In the genomic region with DNA sequence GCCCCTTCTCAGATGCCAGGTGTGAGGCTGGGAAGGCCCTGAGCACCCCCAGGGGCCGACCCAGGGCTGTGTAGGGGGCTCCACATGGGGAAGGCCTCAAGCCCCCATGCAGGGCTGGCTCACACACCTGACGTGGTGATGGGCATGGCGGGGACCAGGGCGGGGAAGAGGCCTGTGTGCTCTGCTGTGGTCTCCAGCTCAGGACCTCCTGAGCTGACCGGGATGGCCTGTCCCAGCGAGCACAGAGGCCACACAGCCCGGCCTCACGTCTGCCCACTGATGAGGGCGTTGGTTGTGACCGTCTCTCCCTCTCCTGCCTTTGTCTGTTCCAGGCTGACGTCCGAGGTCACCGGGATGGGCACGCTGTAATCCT, we compare ENCODE assay signal across 21 cellular contexts. TPM values are rescaled to one million over a fixed set of nuclear protein-coding genes. Genes with fewer than 3 reads are reported as not detected.
"Had no signal": no experiment of that assay in that cellular context is flagged by ENCODE, and none has a peak within 500 bp of the region (broad histone marks: within the 10 kb centered on the region; RNA-seq: fewer than 3 reads in every experiment).

No MANE protein-coding gene starts in this region.

- H3K9me3 Mint-ChIP-seq: effector memory CD8-positive, alpha-beta T cell; immature natural killer cell; natural killer cell treated with Interleukin-12 subunit alpha and Interleukin-12 subunit beta and Interleukin-15 and Interleukin-18, amount 100 ng/mL, for 72 hours; type B pancreatic cell had no signal

- H3K36me3 Mint-ChIP-seq: immature natural killer cell; natural killer cell treated with Interleukin-12 subunit alpha and Interleukin-12 subunit beta and Interleukin-15 and Interleukin-18, amount 100 ng/mL, for 72 hours; type B pancreatic cell had no signal

- H3K4me1 Mint-ChIP-seq: immature natural killer cell; stimulated activated naive B cell treated with anti-CD40 and anti-IgM and Interleukin-4, amounts not matched to agents 10 μg/mL and 1 μg/mL and 100 μg/mL, for 72 hours had no signal

- H3K27me3 Mint-ChIP-seq: natural killer cell treated with Interleukin-12 subunit alpha and Interleukin-12 subunit beta and Interleukin-15 and Interleukin-18, amount 100 ng/mL, for 72 hours had no signal

- ATAC-seq: effector memory CD8-positive, alpha-beta T cell; gastrocnemius medialis; left cardiac atrium; natural killer cell treated with Interleukin-12 subunit alpha and Interleukin-12 subunit beta and Interleukin-15 and Interleukin-18, amount 100 ng/mL, for 72 hours; sciatic nerve; stimulated activated naive B cell treated with anti-CD40 and anti-IgM and Interleukin-4, amounts not matched to agents 10 μg/mL and 1 μg/mL and 100 μg/mL, for 72 hours had no signal

- H3K27ac Mint-ChIP-seq: effector memory CD8-positive, alpha-beta T cell; immature natural killer cell; natural killer cell treated with Interleukin-12 subunit alpha and Interleukin-12 subunit beta and Interleukin-15 and Interleukin-18, amount 100 ng/mL, for 72 hours; stimulated activated naive B cell treated with anti-CD40 and anti-IgM and Interleukin-4, amounts not matched to agents 10 μg/mL and 1 μg/mL and 100 μg/mL, for 72 hours; type B pancreatic cell had no signal

- H3K4me3 Mint-ChIP-seq: effector memory CD8-positive, alpha-beta T cell; immature natural killer cell; natural killer cell treated with Interleukin-12 subunit alpha and Interleukin-12 subunit beta and Interleukin-15 and Interleukin-18, amount 100 ng/mL, for 72 hours; stimulated activated naive B cell treated with anti-CD40 and anti-IgM and Interleukin-4, amounts not matched to agents 10 μg/mL and 1 μg/mL and 100 μg/mL, for 72 hours; type B pancreatic cell had no signal

- H3K36me3 ChIP-seq: gastrocnemius medialis, left ventricle myocardium inferior, thyroid gland had no signal

- H3K4me1 ChIP-seq: esophagus muscularis mucosa, gastrocnemius medialis, left ventricle myocardium inferior, spleen, stomach, thyroid gland had no signal

- H3K27me3 ChIP-seq: esophagus muscularis mucosa, gastrocnemius medialis, spleen, stomach, thyroid gland had no signal

- H3K27ac ChIP-seq: epithelial cell of prostate, esophagus muscularis mucosa, gastrocnemius medialis, left ventricle myocardium inferior, spleen, stomach, thyroid gland had no signal

- DNase-seq: effector memory CD8-positive, alpha-beta T cell; gastrocnemius medialis; immature natural killer cell; kidney; left cardiac atrium; left ventricle myocardium inferior; mesenchymal stem cell; midbrain; stimulated activated CD4-positive, alpha-beta T cell treated with anti-CD3 and anti-CD28 coated beads, Interleukin-15, amount 100 ng/mL, for 24 hours; stimulated activated CD4-positive, alpha-beta T cell treated with anti-CD3 and anti-CD28 coated beads, Interleukin-1b, Interleukin-23, amount 100 ng/mL, for 48 hours; stimulated activated CD4-positive, alpha-beta T cell treated with anti-CD3 and anti-CD28 coated beads, Interleukin-4, amount 100 ng/mL, for 24 hours; stimulated activated naive B cell treated with anti-CD40 and anti-IgM and Interleukin-4, amounts not matched to agents 10 μg/mL and 1 μg/mL and 100 μg/mL, for 72 hours; stomach; thyroid gland had no signal

- H3K4me3 ChIP-seq: esophagus muscularis mucosa, gastrocnemius medialis, left ventricle myocardium inferior, lung, spleen, stomach, thyroid gland had no signal

- H3K9me3 ChIP-seq: gastrocnemius medialis, thyroid gland had no signal

RNA-seq across cellular contexts. Expression of a gene that starts 40.2 kb away (rescaled TPM):
- total RNA-seq: natural killer cell treated with Interleukin-12 subunit alpha and Interleukin-12 subunit beta and Interleukin-15 and Interleukin-18, amount 100 ng/mL, for 72 hours had no signal
